Comparison of ENCODE assay signal across 8 cellular contexts in genomic region chr1:6491076-6491449, GRCh38. TPM values are rescaled to one million over a fixed set of nuclear protein-coding genes. Genes with fewer than 3 reads are reported as not detected.
DNase-seq lines count a peak whose midpoint lies in the region; ATAC-seq and TF ChIP-seq lines count a peak whose summit lies in the region.

No MANE protein-coding gene starts in this region.

- intact Hi-C loops in esophagus muscularis mucosa (cut with DNase I) = loop anchor here (5.0 kb wide), 1 partner anchor 61 kb away; the partner anchor contains the start of gene NOL9

- peak overlapping the region; percentile 61 for H2AFZ ChIP-seq in parathyroid adenoma

- ATAC-seq in GM18867 (IDR thresholded peaks at IDR 0.05; ENCODE audit: unreplicated experiment) (no peak), GM19351 (IDR thresholded peaks at IDR 0.05; ENCODE audit: unreplicated experiment) (no peak)

- no peaks in the 10 kb centered on the region for H4K20me1 ChIP-seq in DOHH2 (ENCODE audit: control insufficient read depth, insufficient read depth, low read depth, low read length)

- H3K9ac ChIP-seq in parathyroid adenoma = peak overlapping the region; percentile 3

- DNase-seq in SJCRH30 = no peak
- no peak for DNase-seq in esophagus muscularis mucosa (ENCODE audit: extremely low spot score)
- no peak for DNase-seq in HK-2 (ENCODE audit: unreplicated experiment)
- no peak for DNase-seq in germinal center (ENCODE audit: low spot score)

- H3K4me1 ChIP-seq in DOHH2 (ENCODE audit: control insufficient read depth, low read length) (peaks cover 10% of the 10 kb centered on the region), SJCRH30 (peaks cover 14% of the 10 kb centered on the region), esophagus muscularis mucosa (peaks cover 50 to 59% (median 54%) of the 10 kb centered on the region in 4 donors), parathyroid adenoma (peaks cover 3% of the 10 kb centered on the region)

- H3K36me3 ChIP-seq in DOHH2 (ENCODE audit: control insufficient read depth, low read length) (no peaks in the 10 kb centered on the region), SJCRH30 (no peaks in the 10 kb centered on the region), esophagus muscularis mucosa (no peaks in the 10 kb centered on the region), parathyroid adenoma (ENCODE audit: control insufficient read depth, insufficient read depth, low read length) (no peaks in the 10 kb centered on the region)

- H3K9me3 ChIP-seq in DOHH2 (ENCODE audit: control insufficient read depth, insufficient read depth, low read length) (no peaks in the 10 kb centered on the region), SJCRH30 (replicated peaks) (no peaks in the 10 kb centered on the region), esophagus muscularis mucosa (no peaks in the 10 kb centered on the region), parathyroid adenoma (ENCODE audit: control insufficient read depth, low read length) (no peaks in the 10 kb centered on the region)

- H3K27me3 ChIP-seq in DOHH2 (ENCODE audit: control insufficient read depth, low read length) (peaks cover 10% of the 10 kb centered on the region), SJCRH30 (0 out of 2 replicates have a peak, but pooled peaks cover 2% of the 10 kb centered on the region), esophagus muscularis mucosa (peaks cover 3 to 33% (median 6%) of the 10 kb centered on the region in 4 donors), parathyroid adenoma (ENCODE audit: control insufficient read depth, insufficient read depth, low read length) (peaks cover 3% of the 10 kb centered on the region)

- TF ChIP-seq POLR2A in esophagus muscularis mucosa (IDR thresholded peaks at IDR 0.05; ENCODE audit: low read depth) = no peak

- TF ChIP-seq EP300 in esophagus muscularis mucosa (IDR thresholded peaks at IDR 0.05) = no peak

- H3K4me3 ChIP-seq in DOHH2 (ENCODE audit: low read length) = peak overlapping the region; percentile 85
- peak overlapping the region; percentile 72 for H3K4me3 ChIP-seq in SJCRH30
- peak overlapping the region; percentile 68 to 79 (median 69) for H3K4me3 ChIP-seq in esophagus muscularis mucosa
- peak overlapping the region; percentile 90 for H3K4me3 ChIP-seq in parathyroid adenoma (ENCODE audit: low read depth, low read length)

- no peaks in the 10 kb centered on the region for H3K9me2 ChIP-seq in DOHH2 (replicated peaks; ENCODE audit: control insufficient read depth, low read length)

- peak overlapping the region; percentile 45 for H3K27ac ChIP-seq in DOHH2 (ENCODE audit: low read depth, low read length)
- H3K27ac ChIP-seq in SJCRH30 = peak overlapping the region; percentile 36; the same call in 1 of the 2 replicates
- peak overlapping the region; percentile 74 to 81 (median 78) for H3K27ac ChIP-seq in esophagus muscularis mucosa (replicated peaks in 1 of 4)
- peak overlapping the region; percentile 41 for H3K27ac ChIP-seq in parathyroid adenoma

- H3K79me2 ChIP-seq in DOHH2 (ENCODE audit: control insufficient read depth, low read length) (no peaks in the 10 kb centered on the region), parathyroid adenoma (no peaks in the 10 kb centered on the region)

- peaks cover 10% of the 10 kb centered on the region for H3F3A ChIP-seq in DOHH2 (ENCODE audit: control insufficient read depth, insufficient read depth)

- TF ChIP-seq CTCF in DOHH2 (IDR thresholded peaks at IDR 0.05; ENCODE audit: low read depth, low read length, poor library complexity, severe bottlenecking) (no peak), esophagus muscularis mucosa (IDR thresholded peaks at IDR 0.05) (no peak), parathyroid adenoma (IDR thresholded peaks at IDR 0.05) (no peak)

- H3K4me2 ChIP-seq in DOHH2 (ENCODE audit: low read length) = peak overlapping the region; percentile 91
- H3K4me2 ChIP-seq in parathyroid adenoma (ENCODE audit: low read length) = peak overlapping the region; percentile 92

- 40% methylated on average over 6 of the region's 6 CpGs for WGBS in esophagus muscularis mucosa

RNA-seq across cellular contexts. Expression of gene PLEKHG5, which starts 0.4 kb away (rescaled TPM):
- total RNA-seq in SJCRH30 (2014; rRNA removed; shearing (Covaris generic)) = 3.7 and 5.3 TPM in 2 replicates
- total RNA-seq in esophagus muscularis mucosa = 10 to 100 TPM in 2 of 4 donors, 1 to 10 TPM in 2; 5.8 to 18.1 (median 12.0) TPM

RNA-seq across cellular contexts. Expression of gene TNFRSF25, which starts 25.1 kb away (rescaled TPM):
- total RNA-seq in SJCRH30 (2014; rRNA removed; shearing (Covaris generic)) = 4.1 and 4.6 TPM in 2 replicates
- total RNA-seq in esophagus muscularis mucosa = 1 to 10 TPM; 2.5 to 9.1 (median 9.1) TPM
